ENCODE assay signal across 16 cellular contexts in genomic region chr22:25775501-25775900, GRCh38. TPM values are rescaled to one million over a fixed set of nuclear protein-coding genes. Genes with fewer than 3 reads are reported as not detected.
DNase-seq lines count a peak whose midpoint lies in the region; ATAC-seq and TF ChIP-seq lines count a peak whose summit lies in the region.
"Had no signal": no experiment of that assay in that cellular context is flagged by ENCODE, and none has a peak within 500 bp of the region (broad histone marks: within the 10 kb centered on the region; RNA-seq: fewer than 3 reads in every experiment).

No MANE protein-coding gene starts in this region.

- peaks cover 30% of the 10 kb centered on the region for H3K4me1 ChIP-seq in BE2C
- no peaks in the 10 kb centered on the region for H3K4me1 ChIP-seq in effector memory CD4-positive, alpha-beta T cell (ENCODE audit: control insufficient read depth, insufficient read depth, low read length, poor library complexity, severe bottlenecking)
- H3K4me1 ChIP-seq: parathyroid adenoma had no signal

- no peaks in the 10 kb centered on the region for H3K36me3 ChIP-seq in BE2C
- H3K36me3 ChIP-seq in effector memory CD4-positive, alpha-beta T cell (ENCODE audit: control insufficient read depth, insufficient read depth, low read length), result no peaks in the 10 kb centered on the region

- TF ChIP-seq CTCF in BE2C (IDR thresholded peaks at IDR 0.05; ENCODE audit: low read depth, low read length), result no peak
- no peak for TF ChIP-seq CTCF in astrocyte of the spinal cord (IDR thresholded peaks at IDR 0.05; ENCODE audit: low read depth, low read length)

- H3K4me3 ChIP-seq in BE2C (ENCODE audit: low read depth, low read length) (no peak overlapping the region), astrocyte of the spinal cord (ENCODE audit: low read depth, low read length) (no peak overlapping the region)
- H3K4me3 ChIP-seq in effector memory CD4-positive, alpha-beta T cell (ENCODE audit: insufficient read depth, low read depth, low read length, poor library complexity, severe bottlenecking), result no peak overlapping the region

- no peaks in the 10 kb centered on the region for H3K27me3 ChIP-seq in BE2C
- H3K27me3 ChIP-seq in effector memory CD4-positive, alpha-beta T cell (replicated peaks; ENCODE audit: control insufficient read depth, insufficient read depth, low read length, poor library complexity, severe bottlenecking), result no peaks in the 10 kb centered on the region

- no peaks in the 10 kb centered on the region for H3K9me3 ChIP-seq in BE2C
- H3K9me3 ChIP-seq in effector memory CD4-positive, alpha-beta T cell (ENCODE audit: control insufficient read depth, low read length), result no peaks in the 10 kb centered on the region

- no peak for ATAC-seq in GM18907 (IDR thresholded peaks at IDR 0.05; ENCODE audit: unreplicated experiment)
- no peak for ATAC-seq in GM18861 (IDR thresholded peaks at IDR 0.05; ENCODE audit: unreplicated experiment)
- ATAC-seq: HCT116 had no signal

- H3K27ac ChIP-seq in effector memory CD4-positive, alpha-beta T cell (ENCODE audit: insufficient read depth, low read length, poor library complexity, severe bottlenecking), result no peak overlapping the region
- H3K27ac ChIP-seq: KMS-11, parathyroid adenoma had no signal

- in situ Hi-C loops in astrocyte of the spinal cord (cut with HindIII; ENCODE audit: low sequenced_read_pairs), result no loop called here

- DNase-seq in BE2C, result peak; percentile 68
- DNase-seq in HK-2 (ENCODE audit: unreplicated experiment), result peak; percentile 52
- DNase-seq in astrocyte of the spinal cord (ENCODE audit: low read depth, low spot score), result peak; percentile 20
- DNase-seq in iPS-NIHi7 (ENCODE audit: extremely low spot score), result peak; percentile 73
- no peak for DNase-seq in NCI-H446 treated with DMSO at 0.1 percent for 48 hours (lab: John Stamatoyannopoulos, UW)
- no peak for DNase-seq in effector memory CD4-positive, alpha-beta T cell
- DNase-seq: activated CD4-positive, alpha-beta T cell treated with anti-CD3 and anti-CD28 coated beads, Interleukin-2, amount 50 U/mL, for 1 hour; activated naive CD8-positive, alpha-beta T cell treated with anti-CD3 and anti-CD28 coated beads, Interleukin-2, amount 50 U/mL, for 24 hours; activated T-cell treated with anti-CD3 and anti-CD28 coated beads, Interleukin-2, amount 50 U/mL, for 24 hours; NCI-H1694 treated with DMSO at 0.1 percent for 48 hours; T-helper 2 cell had no signal

RNA-seq across cellular contexts. Expression of gene MYO18B, which starts 33.5 kb away (rescaled TPM):
- 1.8 TPM for polyA plus RNA-seq in BE2C (2012; ENCODE audit: insufficient read depth, insufficient read length, low read depth)

Comparison
In these comparisons a context has a peak if more than half of its experiments do, and no peak if none do; other contexts are left out.
1. DNase-seq: peak in BE2C (single experiment), HK-2 (single experiment), astrocyte of the spinal cord (single experiment) and iPS-NIHi7 (single experiment); none in NCI-H446 treated with DMSO at 0.1 percent for 48 hours (single experiment) and effector memory CD4-positive, alpha-beta T cell (0 of 3).